Comparison of ENCODE assay signal across 10 cellular contexts in genomic region chr5:86665984-86666760, GRCh38. TPM values are rescaled to one million over a fixed set of nuclear protein-coding genes. Genes with fewer than 3 reads are reported as not detected.
DNase-seq lines count a peak whose midpoint lies in the region; ATAC-seq and TF ChIP-seq lines count a peak whose summit lies in the region.
"Had no signal": no experiment of that assay in that cellular context is flagged by ENCODE, and none has a peak within 500 bp of the region (broad histone marks: within the 10 kb centered on the region; RNA-seq: fewer than 3 reads in every experiment).

No MANE protein-coding gene starts in this region.

- H2AFZ ChIP-seq in OCI-LY7 (ENCODE audit: low read length) = peak overlapping the region; percentile 90

- no peaks in the 10 kb centered on the region for H3K36me3 ChIP-seq in OCI-LY7 (ENCODE audit: insufficient read depth, low read length)
- H3K36me3 ChIP-seq: HAP-1 had no signal

- CTCF ChIA-PET in OCI-LY7 (lab: Charles Lee; ENCODE audit: unreplicated experiment) = no interaction called here

- H3K36me3 Mint-ChIP-seq in activated T-cell treated with anti-CD3 and anti-CD28 coated beads, Interleukin-2, amount 50 U/mL, for 24 hours (ENCODE audit: low read depth) = no peaks in the 10 kb centered on the region
- H3K36me3 Mint-ChIP-seq in activated naive CD8-positive, alpha-beta T cell treated with anti-CD3 and anti-CD28 coated beads, Interleukin-2, amount 50 U/mL, for 24 hours (ENCODE audit: low read depth) = no peaks in the 10 kb centered on the region
- no peaks in the 10 kb centered on the region for H3K36me3 Mint-ChIP-seq in stimulated activated naive CD8-positive, alpha-beta T cell treated with anti-CD3 and anti-CD28 coated beads, Interleukin-15, Interleukin-2, amounts not matched to agents 100 ng/mL and 50 ng/mL, for 24 hours (ENCODE audit: low read depth)

- H3K9me2 ChIP-seq in OCI-LY7 (ENCODE audit: insufficient read depth, low read length) = no peaks in the 10 kb centered on the region

- no peaks in the 10 kb centered on the region for H4K20me1 ChIP-seq in OCI-LY7 (ENCODE audit: insufficient read depth, low read length)

- peaks cover 4% of the 10 kb centered on the region for H3K4me1 Mint-ChIP-seq in activated T-cell treated with anti-CD3 and anti-CD28 coated beads, Interleukin-2, amount 50 U/mL, for 24 hours (ENCODE audit: low read depth)
- peaks cover 3% of the 10 kb centered on the region for H3K4me1 Mint-ChIP-seq in activated naive CD8-positive, alpha-beta T cell treated with anti-CD3 and anti-CD28 coated beads, Interleukin-2, amount 50 U/mL, for 24 hours
- peaks cover 3% of the 10 kb centered on the region for H3K4me1 Mint-ChIP-seq in stimulated activated naive CD8-positive, alpha-beta T cell treated with anti-CD3 and anti-CD28 coated beads, Interleukin-15, Interleukin-2, amounts not matched to agents 100 ng/mL and 50 ng/mL, for 24 hours (ENCODE audit: low read depth)

- peak; percentile 29 for DNase-seq in activated T-cell treated with anti-CD3 and anti-CD28 coated beads, Interleukin-2, amount 50 U/mL, for 24 hours
- no peak for DNase-seq in activated T-cell treated with anti-CD3 and anti-CD28 coated beads, Interleukin-2, amount 50 U/mL, for 1 hour
- DNase-seq in OCI-LY7 (ENCODE audit: low spot score) (peak; percentile 84), amniotic stem cell (lab: John Stamatoyannopoulos, UW) (no peak), germinal center (ENCODE audit: low spot score) (no peak), substantia nigra (lab: John Stamatoyannopoulos, UW) (no peak)
- DNase-seq in activated naive CD8-positive, alpha-beta T cell treated with anti-CD3 and anti-CD28 coated beads, Interleukin-2, amount 50 U/mL, for 24 hours = no peak
- DNase-seq: NCI-H446 had no signal

- peak overlapping the region; percentile 69 for H3K4me3 ChIP-seq in OCI-LY7 (ENCODE audit: low read depth, low read length, poor library complexity, severe bottlenecking)
- H3K4me3 ChIP-seq: HAP-1 had no signal

- intact Hi-C loops in OCI-LY7 (cut with micrococcal nuclease; ENCODE audit: unreplicated experiment) = loop anchor here (2.0 kb wide), 1 partner anchor 47 kb away; no protein-coding TSS in a partner anchor

- no peak for ATAC-seq in activated naive CD8-positive, alpha-beta T cell treated with anti-CD3 and anti-CD28 coated beads, Interleukin-2, amount 50 U/mL, for 24 hours

- H3K9me3 ChIP-seq in OCI-LY7 (ENCODE audit: low read length) = no peaks in the 10 kb centered on the region
- H3K9me3 ChIP-seq: HAP-1 had no signal

- peak overlapping the region; percentile 43 for H3K4me3 Mint-ChIP-seq in activated T-cell treated with anti-CD3 and anti-CD28 coated beads, Interleukin-2, amount 50 U/mL, for 24 hours
- H3K4me3 Mint-ChIP-seq in activated naive CD8-positive, alpha-beta T cell treated with anti-CD3 and anti-CD28 coated beads, Interleukin-2, amount 50 U/mL, for 24 hours = peak overlapping the region; percentile 37
- H3K4me3 Mint-ChIP-seq in stimulated activated naive CD8-positive, alpha-beta T cell treated with anti-CD3 and anti-CD28 coated beads, Interleukin-15, Interleukin-2, amounts not matched to agents 100 ng/mL and 50 ng/mL, for 24 hours = peak overlapping the region; percentile 66

- H3K4me1 ChIP-seq in OCI-LY7 (ENCODE audit: insufficient read depth, low read length, poor library complexity, severe bottlenecking) = peaks cover 22% of the 10 kb centered on the region
- H3K4me1 ChIP-seq: HAP-1 had no signal

- H3K27me3 Mint-ChIP-seq in activated T-cell treated with anti-CD3 and anti-CD28 coated beads, Interleukin-2, amount 50 U/mL, for 24 hours = peaks cover 24% of the 10 kb centered on the region
- peaks cover 21% of the 10 kb centered on the region for H3K27me3 Mint-ChIP-seq in activated naive CD8-positive, alpha-beta T cell treated with anti-CD3 and anti-CD28 coated beads, Interleukin-2, amount 50 U/mL, for 24 hours
- peaks cover 11% of the 10 kb centered on the region for H3K27me3 Mint-ChIP-seq in stimulated activated naive CD8-positive, alpha-beta T cell treated with anti-CD3 and anti-CD28 coated beads, Interleukin-15, Interleukin-2, amounts not matched to agents 100 ng/mL and 50 ng/mL, for 24 hours

- H3K27ac ChIP-seq in OCI-LY7 (ENCODE audit: low read depth, low read length, poor library complexity, severe bottlenecking) (peak overlapping the region; percentile 72), substantia nigra (ENCODE audit: low read depth, low read length, poor library complexity, severe bottlenecking) (no peak overlapping the region)

- H3K4me2 ChIP-seq in OCI-LY7 (ENCODE audit: low read length) = peak overlapping the region; percentile 69

- no peak for TF ChIP-seq CTCF in OCI-LY7 (conservative IDR thresholded peaks at IDR 0.05; ENCODE audit: low read length)

- no peak overlapping the region for H3K27ac Mint-ChIP-seq in activated T-cell treated with anti-CD3 and anti-CD28 coated beads, Interleukin-2, amount 50 U/mL, for 24 hours
- H3K27ac Mint-ChIP-seq in activated naive CD8-positive, alpha-beta T cell treated with anti-CD3 and anti-CD28 coated beads, Interleukin-2, amount 50 U/mL, for 24 hours = peak overlapping the region; percentile 36
- no peak overlapping the region for H3K27ac Mint-ChIP-seq in stimulated activated naive CD8-positive, alpha-beta T cell treated with anti-CD3 and anti-CD28 coated beads, Interleukin-15, Interleukin-2, amounts not matched to agents 100 ng/mL and 50 ng/mL, for 24 hours

- H3K79me2 ChIP-seq in OCI-LY7 (ENCODE audit: insufficient read depth, low read depth, low read length) = peaks cover 26% of the 10 kb centered on the region; the same call in 1 of the 2 replicates

- TSS peak; percentile 78 for BruUV-seq in OCI-LY7 (replicated peaks; lab: Mats Ljungman, UMichigan)

- peaks cover 2% of the 10 kb centered on the region for H3K9me3 Mint-ChIP-seq in activated T-cell treated with anti-CD3 and anti-CD28 coated beads, Interleukin-2, amount 50 U/mL, for 24 hours
- peaks cover 3% of the 10 kb centered on the region for H3K9me3 Mint-ChIP-seq in activated naive CD8-positive, alpha-beta T cell treated with anti-CD3 and anti-CD28 coated beads, Interleukin-2, amount 50 U/mL, for 24 hours
- H3K9me3 Mint-ChIP-seq in stimulated activated naive CD8-positive, alpha-beta T cell treated with anti-CD3 and anti-CD28 coated beads, Interleukin-15, Interleukin-2, amounts not matched to agents 100 ng/mL and 50 ng/mL, for 24 hours = no peaks in the 10 kb centered on the region

- POLR2A ChIA-PET in OCI-LY7 (lab: Charles Lee) = interaction anchor here (0.6 to 1.8 kb wide), 6 partner anchors 9 to 46 kb away, joined by 3 to 5 read pairs (median 4); no protein-coding TSS in a partner anchor

RNA-seq across cellular contexts. Expression of gene COX7C, which starts 48.4 kb away (rescaled TPM):
- 282 and 290 TPM in 2 replicates for total RNA-seq in OCI-LY7 (2014; rRNA removed; shearing (Covaris generic))
- 495 and 514 TPM in 2 replicates for total RNA-seq in OCI-LY7 (2022)

Comparison
In these comparisons a context has a peak if more than half of its experiments do, and no peak if none do; other contexts are left out.
1. DNase-seq: peak in activated T-cell treated with anti-CD3 and anti-CD28 coated beads, Interleukin-2, amount 50 U/mL, for 24 hours (single experiment) and OCI-LY7 (single experiment); none in activated T-cell treated with anti-CD3 and anti-CD28 coated beads, Interleukin-2, amount 50 U/mL, for 1 hour (single experiment), activated naive CD8-positive, alpha-beta T cell treated with anti-CD3 and anti-CD28 coated beads, Interleukin-2, amount 50 U/mL, for 24 hours (single experiment), amniotic stem cell (single experiment), germinal center (single experiment) and substantia nigra (0 of 49).
2. Peak in every context shown above with its lines, with median percentiles within 50 percentile points of each other: H3K4me3 Mint-ChIP-seq.